12 cellular contexts compared by ENCODE assay signal in the genomic region with DNA sequence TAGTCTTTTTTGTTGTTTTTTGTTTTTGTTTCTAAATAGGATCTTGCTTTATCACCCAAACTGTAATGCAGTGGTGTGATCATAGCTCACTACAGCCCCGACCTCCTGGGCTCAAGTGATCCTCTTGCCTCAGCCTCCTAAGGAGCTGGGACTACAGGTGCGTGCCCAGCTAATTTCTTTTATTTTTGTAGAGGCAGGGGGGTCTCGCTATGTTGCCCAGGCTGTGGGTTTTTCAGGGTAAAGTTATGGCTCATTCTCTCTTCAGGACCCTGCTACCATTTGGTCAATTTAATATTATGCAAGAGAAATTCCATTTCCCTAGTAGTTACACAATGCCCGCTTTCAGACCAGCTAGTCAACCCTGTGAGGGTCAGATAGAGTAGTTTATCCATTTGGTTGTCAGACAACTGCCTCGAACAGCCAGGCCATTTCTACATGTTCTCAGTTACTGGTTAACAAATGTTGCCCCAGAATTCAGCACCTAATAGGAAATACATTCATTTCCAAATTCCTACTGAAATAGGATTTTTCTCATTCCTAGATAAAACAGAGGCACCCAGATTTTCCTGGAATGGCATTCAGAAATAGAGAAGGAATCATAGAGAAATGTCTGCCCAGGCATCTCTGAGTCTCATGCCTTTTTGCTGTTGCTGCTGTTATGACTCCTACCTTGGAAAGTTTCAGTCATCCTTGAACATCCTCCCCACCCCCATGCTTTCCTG. TPM values are rescaled to one million over a fixed set of nuclear protein-coding genes. Genes with fewer than 3 reads are reported as not detected.
DNase-seq lines count a peak whose midpoint lies in the region; ATAC-seq and TF ChIP-seq lines count a peak whose summit lies in the region.
"Had no signal": no experiment of that assay in that cellular context is flagged by ENCODE, and none has a peak within 500 bp of the region (broad histone marks: within the 10 kb centered on the region; RNA-seq: fewer than 3 reads in every experiment).

No MANE protein-coding gene starts in this region.

- H3K4me1 Mint-ChIP-seq in effector memory CD8-positive, alpha-beta T cell (ENCODE audit: low read depth in 2 of 2): no peaks in the 10 kb centered on the region
- H3K4me1 Mint-ChIP-seq: central memory CD8-positive, alpha-beta T cell had no signal

- no peak overlapping the region for H3K4me3 Mint-ChIP-seq in effector memory CD8-positive, alpha-beta T cell
- H3K4me3 Mint-ChIP-seq: central memory CD8-positive, alpha-beta T cell had no signal

- H3K27me3 Mint-ChIP-seq in effector memory CD8-positive, alpha-beta T cell: peaks cover 27 to 75% of the 10 kb centered on the region in 2 donors

- H3K9me3 Mint-ChIP-seq in effector memory CD8-positive, alpha-beta T cell: no peaks in the 10 kb centered on the region
- H3K9me3 Mint-ChIP-seq: central memory CD8-positive, alpha-beta T cell had no signal

- no peaks in the 10 kb centered on the region for H3K79me2 ChIP-seq in smooth muscle cell (ENCODE audit: low read depth)

- H3K4me3 ChIP-seq in HEK293 (ENCODE audit: low read depth, low read length) (no peak overlapping the region), cardiac fibroblast (replicated peaks in 1 of 2; ENCODE audit: low read depth in 2 of 2, low read length in 2 of 2) (no peak overlapping the region), smooth muscle cell (no peak overlapping the region)
- H3K4me3 ChIP-seq: right atrium auricular region had no signal

- 88% methylated on average over 5 of the region's 5 CpGs for WGBS in smooth muscle cell (ENCODE audit: low lambda C conversion rate)

- peak overlapping the region; percentile 1 for H3K4me2 ChIP-seq in smooth muscle cell

- H2AFZ ChIP-seq in smooth muscle cell (ENCODE audit: low read depth): no peak overlapping the region

- POLR2A ChIA-PET in HEK293 (lab: Yijun Ruan, JAX): no interaction called here

- H3K27ac Mint-ChIP-seq in effector memory CD8-positive, alpha-beta T cell: no peak overlapping the region

- no peaks in the 10 kb centered on the region; the same call in 1 of the 2 replicates for H3K4me1 ChIP-seq in HEK293 (ENCODE audit: control insufficient read depth, insufficient read depth, low read length)
- no peaks in the 10 kb centered on the region for H3K4me1 ChIP-seq in smooth muscle cell (ENCODE audit: low read depth)
- peaks cover 13% of the 10 kb centered on the region for H3K4me1 ChIP-seq in foreskin keratinocyte

- no peak for TF ChIP-seq CTCF in HEK293 (tag by site-specific recombination; IDR thresholded peaks at IDR 0.05)
- no peak for TF ChIP-seq CTCF in cardiac fibroblast (IDR thresholded peaks at IDR 0.05; ENCODE audit: low read depth, low read length)
- TF ChIP-seq CTCF in smooth muscle cell (IDR thresholded peaks at IDR 0.05; ENCODE audit: borderline replicate concordance, insufficient read depth, poor library complexity, severe bottlenecking): no peak
- TF ChIP-seq CTCF in foreskin keratinocyte (conservative IDR thresholded peaks at IDR 0.05): no peak

- no peaks in the 10 kb centered on the region for H3K36me3 ChIP-seq in HEK293 (ENCODE audit: control insufficient read depth in 2 of 2, insufficient read depth in 1 of 2, low read length in 2 of 2)
- H3K36me3 ChIP-seq in smooth muscle cell (ENCODE audit: low read depth): no peaks in the 10 kb centered on the region
- H3K36me3 ChIP-seq: right atrium auricular region had no signal

- no peaks in the 10 kb centered on the region for H3K9me3 ChIP-seq in HEK293 (ENCODE audit: control insufficient read depth, insufficient read depth, low read depth, low read length)
- H3K9me3 ChIP-seq in smooth muscle cell (replicated peaks; ENCODE audit: low read depth): no peaks in the 10 kb centered on the region
- H3K9me3 ChIP-seq: right atrium auricular region had no signal

- H3K27ac ChIP-seq in HEK293 (ENCODE audit: extremely low read depth, low read depth, low read length): no peak overlapping the region
- peak overlapping the region; percentile 65 for H3K27ac ChIP-seq in smooth muscle cell (ENCODE audit: low read depth)
- no peak overlapping the region for H3K27ac ChIP-seq in foreskin keratinocyte
- H3K27ac ChIP-seq: right atrium auricular region had no signal

- peaks cover 6% of the 10 kb centered on the region for H3F3A ChIP-seq in smooth muscle cell (ENCODE audit: low read depth)

- peaks cover 9% of the 10 kb centered on the region for H3K36me3 Mint-ChIP-seq in effector memory CD8-positive, alpha-beta T cell (ENCODE audit: insufficient read depth)

- H4K20me1 ChIP-seq in smooth muscle cell (ENCODE audit: low read depth): no peaks in the 10 kb centered on the region

- H3K9ac ChIP-seq in smooth muscle cell (ENCODE audit: low read depth): no peak overlapping the region

- ATAC-seq in effector memory CD8-positive, alpha-beta T cell (replicated peaks): no peak
- ATAC-seq in foreskin keratinocyte: no peak

- CTCF ChIA-PET in HEK293 (lab: Yijun Ruan, JAX): interaction anchor here (4.1 to 6.1 kb wide), 2 partner anchors 10 to 32 kb away, joined by 23 to 57 read pairs; no protein-coding TSS in a partner anchor

- DNase-seq in RKO (ENCODE audit: low spot score) (peak; percentile 32), cardiac fibroblast (ENCODE audit: low read depth in 2 of 2) (peak; percentile 71 to 75), smooth muscle cell (lab: John Stamatoyannopoulos, UW; ENCODE audit: unreplicated experiment) (no peak), activated gamma-delta T cell treated with Interleukin-2 at 50 U/mL for 16 hours (no peak), foreskin keratinocyte (no peak)
- no peak for DNase-seq in effector memory CD8-positive, alpha-beta T cell
- DNase-seq: KG1, NCI-H446, SHP77 had no signal

- no peaks in the 10 kb centered on the region for H3K27me3 ChIP-seq in smooth muscle cell (ENCODE audit: low read depth)
- no peaks in the 10 kb centered on the region for H3K27me3 ChIP-seq in foreskin keratinocyte
- H3K27me3 ChIP-seq: right atrium auricular region had no signal

TF ChIP-seq in HEK293, 187 proteins besides CTCF, POLR2A, EP300 and RAD21:
- TF ChIP-seq, protein P1, sequence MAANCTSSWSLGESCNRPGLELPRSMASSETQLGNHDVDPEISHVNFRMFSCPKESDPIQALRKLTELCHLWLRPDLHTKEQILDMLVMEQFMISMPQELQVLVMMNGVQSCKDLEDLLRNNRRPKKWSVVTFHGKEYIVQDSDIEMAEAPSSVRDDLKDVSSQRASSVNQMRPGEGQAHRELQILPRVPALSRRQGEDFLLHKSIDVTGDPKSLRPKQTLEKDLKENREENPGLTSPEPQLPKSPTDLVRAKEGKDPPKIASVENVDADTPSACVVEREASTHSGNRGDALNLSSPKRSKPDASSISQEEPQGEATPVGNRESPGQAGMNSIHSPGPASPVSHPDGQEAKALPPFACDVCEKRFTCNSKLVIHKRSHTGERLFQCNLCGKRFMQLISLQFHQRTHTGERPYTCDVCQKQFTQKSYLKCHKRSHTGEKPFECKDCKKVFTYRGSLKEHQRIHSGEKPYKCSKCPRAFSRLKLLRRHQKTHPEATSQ (tag by site-specific recombination; IDR thresholded peaks at IDR 0.05): no peak
- TF ChIP-seq TCF7L2 (IDR thresholded peaks at IDR 0.05; ENCODE audit: borderline replicate concordance, low read depth, low read length) (no peak), IKZF3 (tag by site-specific recombination; IDR thresholded peaks at IDR 0.05) (no peak), KLF10 (tag by site-specific recombination; IDR thresholded peaks at IDR 0.05) (no peak), TRIM28 (IDR thresholded peaks at IDR 0.05; ENCODE audit: borderline replicate concordance, low read length) (peak; percentile 43; the same call in 1 of the 2 replicates), ZBTB8A (tag by site-specific recombination; IDR thresholded peaks at IDR 0.05) (no peak), ZNF214 (tag by site-specific recombination; IDR thresholded peaks at IDR 0.05; ENCODE audit: borderline replicate concordance) (no peak), ZNF791 (tag by site-specific recombination; IDR thresholded peaks at IDR 0.05) (no peak), ZNF600 (tag by site-specific recombination; IDR thresholded peaks at IDR 0.05) (no peak)
- TF ChIP-seq, protein P2, sequence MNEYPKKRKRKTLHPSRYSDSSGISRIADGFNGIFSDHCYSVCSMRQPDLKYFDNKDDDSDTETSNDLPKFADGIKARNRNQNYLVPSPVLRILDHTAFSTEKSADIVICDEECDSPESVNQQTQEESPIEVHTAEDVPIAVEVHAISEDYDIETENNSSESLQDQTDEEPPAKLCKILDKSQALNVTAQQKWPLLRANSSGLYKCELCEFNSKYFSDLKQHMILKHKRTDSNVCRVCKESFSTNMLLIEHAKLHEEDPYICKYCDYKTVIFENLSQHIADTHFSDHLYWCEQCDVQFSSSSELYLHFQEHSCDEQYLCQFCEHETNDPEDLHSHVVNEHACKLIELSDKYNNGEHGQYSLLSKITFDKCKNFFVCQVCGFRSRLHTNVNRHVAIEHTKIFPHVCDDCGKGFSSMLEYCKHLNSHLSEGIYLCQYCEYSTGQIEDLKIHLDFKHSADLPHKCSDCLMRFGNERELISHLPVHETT (tag by site-specific recombination; IDR thresholded peaks at IDR 0.05): no peak
- TF ChIP-seq, protein P3, sequence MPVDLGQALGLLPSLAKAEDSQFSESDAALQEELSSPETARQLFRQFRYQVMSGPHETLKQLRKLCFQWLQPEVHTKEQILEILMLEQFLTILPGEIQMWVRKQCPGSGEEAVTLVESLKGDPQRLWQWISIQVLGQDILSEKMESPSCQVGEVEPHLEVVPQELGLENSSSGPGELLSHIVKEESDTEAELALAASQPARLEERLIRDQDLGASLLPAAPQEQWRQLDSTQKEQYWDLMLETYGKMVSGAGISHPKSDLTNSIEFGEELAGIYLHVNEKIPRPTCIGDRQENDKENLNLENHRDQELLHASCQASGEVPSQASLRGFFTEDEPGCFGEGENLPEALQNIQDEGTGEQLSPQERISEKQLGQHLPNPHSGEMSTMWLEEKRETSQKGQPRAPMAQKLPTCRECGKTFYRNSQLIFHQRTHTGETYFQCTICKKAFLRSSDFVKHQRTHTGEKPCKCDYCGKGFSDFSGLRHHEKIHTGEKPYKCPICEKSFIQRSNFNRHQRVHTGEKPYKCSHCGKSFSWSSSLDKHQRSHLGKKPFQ (tag by site-specific recombination; IDR thresholded peaks at IDR 0.05): 0 out of 2 replicates have a peak, but pooled peaks have one; percentile 12

RNA-seq across cellular contexts. Expression of a gene that starts 6.4 kb away (rescaled TPM):
- total RNA-seq in smooth muscle cell (21.4 and 24.6 TPM in 2 replicates), foreskin keratinocyte (1.2 and 1.5 TPM in 2 replicates)
- polyA plus RNA-seq in smooth muscle cell (6.4 and 11.3 TPM in 2 replicates), foreskin keratinocyte (0.10 and 0.14 TPM in 2 replicates)

Comparison
In these comparisons a context has a peak if more than half of its experiments do, and no peak if none do; other contexts are left out.
1. DNase-seq: peak in RKO (single experiment) and cardiac fibroblast (2 of 2); none in smooth muscle cell (single experiment), activated gamma-delta T cell treated with Interleukin-2 at 50 U/mL for 16 hours (single experiment), effector memory CD8-positive, alpha-beta T cell (0 of 3) and foreskin keratinocyte (0 of 2).